2 cellular contexts compared by ENCODE assay signal in the genomic region with DNA sequence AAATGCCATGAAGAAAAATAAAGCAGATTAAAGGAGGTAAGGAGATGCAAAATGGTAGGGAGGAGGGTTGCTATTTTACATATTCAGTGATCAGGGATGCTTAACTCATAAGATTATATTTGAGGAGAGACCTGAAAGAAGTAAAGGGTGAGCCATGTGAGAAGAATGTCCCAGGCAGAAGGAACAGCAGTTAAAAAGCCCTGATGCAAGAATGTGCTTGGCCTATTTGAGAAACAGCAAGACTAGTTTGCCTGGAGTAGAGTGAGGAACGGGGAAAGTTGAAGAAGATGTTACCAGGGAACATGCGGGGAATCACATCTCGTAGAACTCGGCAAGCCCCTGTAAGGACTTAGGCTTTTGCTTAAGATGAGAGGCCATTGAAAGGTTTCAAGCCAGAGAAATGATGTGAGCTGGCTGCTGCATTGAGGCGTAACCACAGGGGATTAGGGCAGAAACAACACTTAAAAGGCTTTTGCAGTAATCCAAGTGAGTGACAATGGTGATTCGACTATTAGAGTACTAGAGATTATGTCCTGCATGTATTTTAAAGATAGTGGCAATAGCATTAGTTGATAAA.
TF ChIP-seq lines count a peak whose summit lies in the region.

No MANE protein-coding gene starts in this region.

TF ChIP-seq in IMR-90, 13 proteins besides CTCF, POLR2A, EP300 and RAD21:
- TF ChIP-seq, protein P1, sequence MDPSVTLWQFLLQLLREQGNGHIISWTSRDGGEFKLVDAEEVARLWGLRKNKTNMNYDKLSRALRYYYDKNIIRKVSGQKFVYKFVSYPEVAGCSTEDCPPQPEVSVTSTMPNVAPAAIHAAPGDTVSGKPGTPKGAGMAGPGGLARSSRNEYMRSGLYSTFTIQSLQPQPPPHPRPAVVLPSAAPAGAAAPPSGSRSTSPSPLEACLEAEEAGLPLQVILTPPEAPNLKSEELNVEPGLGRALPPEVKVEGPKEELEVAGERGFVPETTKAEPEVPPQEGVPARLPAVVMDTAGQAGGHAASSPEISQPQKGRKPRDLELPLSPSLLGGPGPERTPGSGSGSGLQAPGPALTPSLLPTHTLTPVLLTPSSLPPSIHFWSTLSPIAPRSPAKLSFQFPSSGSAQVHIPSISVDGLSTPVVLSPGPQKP (IDR thresholded peaks at IDR 0.05; ENCODE audit: borderline replicate concordance, low read depth, low read length): no peak
- TF ChIP-seq RFX5 (IDR thresholded peaks at IDR 0.05; ENCODE audit: low read depth, low read length) (no peak), FOS (IDR thresholded peaks at IDR 0.05; ENCODE audit: low read depth, low read length) (no peak), CEBPB (IDR thresholded peaks at IDR 0.05; ENCODE audit: low read depth, low read length) (no peak), NFE2L2 (IDR thresholded peaks at IDR 0.05; ENCODE audit: low read depth, low read length) (no peak), RCOR1 (IDR thresholded peaks at IDR 0.05; ENCODE audit: insufficient replicate concordance, low read length) (no peak), CHD1 (IDR thresholded peaks at IDR 0.05; ENCODE audit: low read depth, low read length) (no peak), SMC3 (IDR thresholded peaks at IDR 0.05; ENCODE audit: low read depth, low read length) (no peak), MAZ (IDR thresholded peaks at IDR 0.05; ENCODE audit: borderline replicate concordance, low read depth, low read length) (no peak), MXI1 (IDR thresholded peaks at IDR 0.05; ENCODE audit: borderline replicate concordance, low read depth, low read length) (no peak), BHLHE40 (IDR thresholded peaks at IDR 0.05; ENCODE audit: low read depth, low read length) (no peak), MAFK (IDR thresholded peaks at IDR 0.05; ENCODE audit: low read depth, low read length) (no peak)
- TF ChIP-seq, protein P2, sequence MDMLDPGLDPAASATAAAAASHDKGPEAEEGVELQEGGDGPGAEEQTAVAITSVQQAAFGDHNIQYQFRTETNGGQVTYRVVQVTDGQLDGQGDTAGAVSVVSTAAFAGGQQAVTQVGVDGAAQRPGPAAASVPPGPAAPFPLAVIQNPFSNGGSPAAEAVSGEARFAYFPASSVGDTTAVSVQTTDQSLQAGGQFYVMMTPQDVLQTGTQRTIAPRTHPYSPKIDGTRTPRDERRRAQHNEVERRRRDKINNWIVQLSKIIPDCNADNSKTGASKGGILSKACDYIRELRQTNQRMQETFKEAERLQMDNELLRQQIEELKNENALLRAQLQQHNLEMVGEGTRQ (IDR thresholded peaks at IDR 0.05; ENCODE audit: low read depth, low read length): no peak

TF ChIP-seq in K562, 482 proteins besides CTCF, POLR2A, EP300 and RAD21:
- TF ChIP-seq, protein P3, sequence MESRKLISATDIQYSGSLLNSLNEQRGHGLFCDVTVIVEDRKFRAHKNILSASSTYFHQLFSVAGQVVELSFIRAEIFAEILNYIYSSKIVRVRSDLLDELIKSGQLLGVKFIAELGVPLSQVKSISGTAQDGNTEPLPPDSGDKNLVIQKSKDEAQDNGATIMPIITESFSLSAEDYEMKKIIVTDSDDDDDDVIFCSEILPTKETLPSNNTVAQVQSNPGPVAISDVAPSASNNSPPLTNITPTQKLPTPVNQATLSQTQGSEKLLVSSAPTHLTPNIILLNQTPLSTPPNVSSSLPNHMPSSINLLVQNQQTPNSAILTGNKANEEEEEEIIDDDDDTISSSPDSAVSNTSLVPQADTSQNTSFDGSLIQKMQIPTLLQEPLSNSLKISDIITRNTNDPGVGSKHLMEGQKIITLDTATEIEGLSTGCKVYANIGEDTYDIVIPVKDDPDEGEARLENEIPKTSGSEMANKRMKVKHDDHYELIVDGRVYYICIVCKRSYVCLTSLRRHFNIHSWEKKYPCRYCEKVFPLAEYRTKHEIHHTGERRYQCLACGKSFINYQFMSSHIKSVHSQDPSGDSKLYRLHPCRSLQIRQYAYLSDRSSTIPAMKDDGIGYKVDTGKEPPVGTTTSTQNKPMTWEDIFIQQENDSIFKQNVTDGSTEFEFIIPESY (CRISPR knock-in tag; IDR thresholded peaks at IDR 0.05): peak; percentile 50; the same call in 1 of the 2 replicates
- TF ChIP-seq GATAD2A (IDR thresholded peaks at IDR 0.05): no peak
- no peak for TF ChIP-seq EHMT2 (IDR thresholded peaks at IDR 0.05)
- TF ChIP-seq PHF21A (IDR thresholded peaks at IDR 0.05; ENCODE audit: borderline replicate concordance, low read depth): no peak
TF ChIP-seq in K562: peak in this region for 1.
